Comparison of ENCODE assay signal across 8 cellular contexts in genomic region chr12:122834229-122834920, GRCh38. TPM values are rescaled to one million over a fixed set of nuclear protein-coding genes. Genes with fewer than 3 reads are reported as not detected.
A peak's percentile ranks its signal among the peaks of the same experiment; 100 is the strongest.
DNase-seq lines count a peak whose midpoint lies in the region; ATAC-seq and TF ChIP-seq lines count a peak whose summit lies in the region.

No MANE protein-coding gene starts in this region.

- no peaks in the 10 kb centered on the region for H3K9me3 ChIP-seq in OCI-LY7 (ENCODE audit: low read length)
- H3K9me3 ChIP-seq in mammary epithelial cell (replicated peaks; ENCODE audit: insufficient read depth, low read length) = peaks cover 2% of the 10 kb centered on the region

- peak overlapping the region; percentile 73 for H2AFZ ChIP-seq in OCI-LY7 (ENCODE audit: low read length)
- H2AFZ ChIP-seq in mammary epithelial cell (ENCODE audit: low read depth, low read length) = peak overlapping the region; percentile 63

- peaks cover 35% of the 10 kb centered on the region for H3K4me1 ChIP-seq in OCI-LY7 (ENCODE audit: insufficient read depth, low read length, poor library complexity, severe bottlenecking)
- peaks cover 30% of the 10 kb centered on the region for H3K4me1 ChIP-seq in mammary epithelial cell (ENCODE audit: insufficient read depth, low read length)

- H3K79me2 ChIP-seq in OCI-LY7 (ENCODE audit: insufficient read depth, low read depth, low read length) = peaks cover 27% of the 10 kb centered on the region
- peaks cover 37% of the 10 kb centered on the region for H3K79me2 ChIP-seq in mammary epithelial cell (ENCODE audit: insufficient read depth, low read length)

- in situ Hi-C loops in mammary epithelial cell (cut with MboI; ENCODE audit: low sequenced_read_pairs in 2 of 2) = no loop called here

- H4K20me1 ChIP-seq in OCI-LY7 (ENCODE audit: insufficient read depth, low read length) (peaks cover 12% of the 10 kb centered on the region; the same call in 1 of the 2 replicates), mammary epithelial cell (ENCODE audit: insufficient read depth, low read length) (no peaks in the 10 kb centered on the region)

- H3K9me2 ChIP-seq in OCI-LY7 (ENCODE audit: insufficient read depth, low read length) = no peaks in the 10 kb centered on the region

- peak overlapping the region; percentile 66 for H3K4me3 ChIP-seq in AG10803 (ENCODE audit: low read length)
- peak overlapping the region; percentile 56 for H3K4me3 ChIP-seq in HFF-Myc (replicated peaks; ENCODE audit: low read depth, low read length)
- peak overlapping the region; percentile 74 for H3K4me3 ChIP-seq in OCI-LY7 (ENCODE audit: low read depth, low read length, poor library complexity, severe bottlenecking)
- H3K4me3 ChIP-seq in mammary epithelial cell (replicated peaks in 1 of 3; ENCODE audit: insufficient read depth in 1 of 3, low read depth in 2 of 3, low read length in 3 of 3) = peak overlapping the region; percentile 23 to 72 (median 46)

- intact Hi-C loops in OCI-LY7 (cut with micrococcal nuclease; ENCODE audit: unreplicated experiment) (loop anchor here (2.0 kb wide), 1 partner anchor 24 kb away; no protein-coding TSS in a partner anchor), mammary epithelial cell (cut with micrococcal nuclease) (no loop called here)

- H3K27ac ChIP-seq in OCI-LY7 (ENCODE audit: low read depth, low read length, poor library complexity, severe bottlenecking) (peak overlapping the region; percentile 13), mammary epithelial cell (ENCODE audit: insufficient read depth, low read depth, low read length) (peak overlapping the region; percentile 41)

- dilution Hi-C loops in mammary epithelial cell (cut with HindIII; ENCODE audit: low sequenced_read_pairs) = loop anchor here (25.0 kb wide), 1 partner anchor 403 kb away; the partner anchor contains the start of genes MPHOSPH9 and MTRFR

- ATAC-seq in HG02588 (IDR thresholded peaks at IDR 0.05; ENCODE audit: unreplicated experiment) = no peak

- DNase-seq in AG10803 (ENCODE audit: low read depth) (peak; percentile 36), HFF-Myc (ENCODE audit: extremely low read depth, low read depth) (no peak), OCI-LY7 (ENCODE audit: low spot score) (no peak), mammary epithelial cell (peak; percentile 45), iPS DF 4.7 (ENCODE audit: extremely low read depth, low spot score) (peak; percentile 22), renal cortical epithelial cell (ENCODE audit: low read depth) (peak; percentile 78), NOMO-1 treated with dmso at 0.1 percent for 144 hours (lab: John Stamatoyannopoulos, UW; ENCODE audit: unreplicated experiment) (no peak)

- TF ChIP-seq CTCF in AG10803 (conservative IDR thresholded peaks at IDR 0.05; ENCODE audit: low read length) (peak; percentile 12; the same call in 1 of the 2 replicates), HFF-Myc (IDR thresholded peaks at IDR 0.05; ENCODE audit: low read depth, low read length, missing control alignments) (no peak), OCI-LY7 (conservative IDR thresholded peaks at IDR 0.05; ENCODE audit: low read length) (peak; percentile 38; the same call in 1 of the 2 replicates), mammary epithelial cell (conservative IDR thresholded peaks at IDR 0.05 in 1 of 2, IDR thresholded peaks at IDR 0.05 in 1 of 2; ENCODE audit: extremely low read depth in 1 of 2, insufficient read depth in 1 of 2, low read depth in 1 of 2, low read length in 2 of 2) (peak in 1 of 2 donors; percentile 10)

- H3K36me3 ChIP-seq in OCI-LY7 (ENCODE audit: insufficient read depth, low read length) = peaks cover 13% of the 10 kb centered on the region
- H3K36me3 ChIP-seq in mammary epithelial cell (ENCODE audit: insufficient read depth, low read length) = no peaks in the 10 kb centered on the region

- BruUV-seq in OCI-LY7 (replicated peaks; lab: Mats Ljungman, UMichigan) = no TSS peak
- no TSS peak for BruUV-seq in mammary epithelial cell (replicated peaks; lab: Mats Ljungman, UMichigan)

- CTCF ChIA-PET in OCI-LY7 (lab: Charles Lee; ENCODE audit: unreplicated experiment) = interaction anchor here (1.6 kb wide), 1 partner anchor 40 kb away, joined by 3 read pairs; no protein-coding TSS in a partner anchor
- CTCF ChIA-PET in mammary epithelial cell (lab: Charles Lee; ENCODE audit: low non-redundant PET) = interaction anchor here (0.6 to 0.7 kb wide), 2 partner anchors 9 to 41 kb away, joined by 3 to 8 read pairs; no protein-coding TSS in a partner anchor

- peak overlapping the region; percentile 88 for H3K4me2 ChIP-seq in OCI-LY7 (ENCODE audit: low read length)
- peak overlapping the region; percentile 95 for H3K4me2 ChIP-seq in mammary epithelial cell (ENCODE audit: insufficient read depth, low read depth, low read length)

- 4% methylated on average over 17 of the region's 18 CpGs for WGBS in mammary epithelial cell (ENCODE audit: low coverage, missing lambda C conversion rate)

- no peaks in the 10 kb centered on the region for H3K27me3 ChIP-seq in mammary epithelial cell (ENCODE audit: insufficient read depth, low read length)

- H3K9ac ChIP-seq in mammary epithelial cell (ENCODE audit: insufficient read depth, low read length) = peak overlapping the region; percentile 31

- POLR2A ChIA-PET in OCI-LY7 (lab: Charles Lee) = interaction anchor here (0.6 kb wide), 2 partner anchors 160 to 169 kb away, joined by 3 to 5 read pairs; no protein-coding TSS in a partner anchor

RNA-seq across cellular contexts. Expression of gene HIP1R, which starts 0.9 kb away (rescaled TPM):
- total RNA-seq in OCI-LY7 (2014; rRNA removed; shearing (Covaris generic)) = 59.6 and 66.4 TPM in 2 replicates
- total RNA-seq in OCI-LY7 (2022) (56.5 and 70.2 TPM in 2 replicates), mammary epithelial cell (10 to 100 TPM; 52.1 to 59.7 TPM), renal cortical epithelial cell (90.6 and 93.9 TPM in 2 replicates)
- polyA plus RNA-seq in mammary epithelial cell = 22.5 TPM
- 105 TPM for polyA minus RNA-seq in mammary epithelial cell

Comparison
In these comparisons a context has a peak if more than half of its experiments do, and no peak if none do; other contexts are left out.
1. DNase-seq: peak in AG10803 (single experiment), mammary epithelial cell (single experiment), iPS DF 4.7 (single experiment) and renal cortical epithelial cell (single experiment); none in HFF-Myc (single experiment), OCI-LY7 (single experiment) and NOMO-1 treated with dmso at 0.1 percent for 144 hours (single experiment).
2. Peak in every context shown above with its lines, with median percentiles within 50 percentile points of each other: H3K4me3 ChIP-seq.